27 cellular contexts compared by ENCODE assay signal in genomic region chr7:69596056-69596455, GRCh38. TPM values are rescaled to one million over a fixed set of nuclear protein-coding genes. Genes with fewer than 3 reads are reported as not detected.
A peak's percentile ranks its signal among the peaks of the same experiment; 100 is the strongest.
DNase-seq lines count a peak whose midpoint lies in the region; ATAC-seq and TF ChIP-seq lines count a peak whose summit lies in the region.
"Had no signal": no experiment of that assay in that cellular context is flagged by ENCODE, and none has a peak within 500 bp of the region (broad histone marks: within the 10 kb centered on the region; RNA-seq: fewer than 3 reads in every experiment).

No MANE protein-coding gene starts in this region.

- no peaks in the 10 kb centered on the region for H4K20me1 ChIP-seq in GM23248 (ENCODE audit: insufficient read depth)

- no peak for DNase-seq in A673 (ENCODE audit: low spot score)
- peak; percentile 13 for DNase-seq in GM23248
- no peak for DNase-seq in glutamatergic neuron
- DNase-seq in progenitor cell of endocrine pancreas (ENCODE audit: low spot score, unreplicated experiment) = no peak
- DNase-seq in iPS-NIHi11 (ENCODE audit: low spot score) = no peak
- no peak for DNase-seq in activated T-cell treated with anti-CD3 and anti-CD28 coated beads for 4 hours
- no peak for DNase-seq in NCI-H2196 treated with DMSO at 0.1 percent for 48 hours (lab: John Stamatoyannopoulos, UW; ENCODE audit: unreplicated experiment)
- DNase-seq: activated CD4-positive, alpha-beta memory T cell treated with anti-CD3 and anti-CD28 coated beads for 36 hours; activated CD4-positive, alpha-beta T cell treated with anti-CD3 and anti-CD28 coated beads for 1 hour; activated naive CD4-positive, alpha-beta T cell treated with anti-CD3 and anti-CD28 coated beads for 36 hours; AML-193; amniotic stem cell; EL; left lung; NCI-H1048; NCI-H2107; NCI-H446; NCI-H774; Peyer's patch; retina; SHP77 treated with DMSO at 0.1 percent for 48 hours; stimulated activated naive CD4-positive, alpha-beta T cell treated with Interleukin-2 at 50 U/mL for 16 hours; T-helper 2 cell had no signal

- BruUV-seq in A673 (replicated peaks; lab: Mats Ljungman, UMichigan) = TSS peak; percentile 39

- in situ Hi-C loops in GM23248 (cut with MboI) = no loop called here

- H3K9ac ChIP-seq in GM23248 = no peak overlapping the region

- H2AFZ ChIP-seq in GM23248 = no peak overlapping the region

- H3K36me3 ChIP-seq in A673 (ENCODE audit: insufficient read depth, low read length, poor library complexity, severe bottlenecking) = no peaks in the 10 kb centered on the region
- no peaks in the 10 kb centered on the region for H3K36me3 ChIP-seq in GM23248 (ENCODE audit: low read depth)
- H3K36me3 ChIP-seq: left lung, Peyer's patch had no signal

- H3K9me3 ChIP-seq in A673 (ENCODE audit: low read depth, low read length, poor library complexity, severe bottlenecking) (no peaks in the 10 kb centered on the region), GM23248 (ENCODE audit: low read depth) (no peaks in the 10 kb centered on the region)
- H3K9me3 ChIP-seq: A549, left lung, Peyer's patch had no signal

- TF ChIP-seq CTCF in A673 (conservative IDR thresholded peaks at IDR 0.05; ENCODE audit: low read depth, low read length) (no peak), glutamatergic neuron (IDR thresholded peaks at IDR 0.05; ENCODE audit: partially characterized antibody, unreplicated experiment) (no peak), progenitor cell of endocrine pancreas (IDR thresholded peaks at IDR 0.05; ENCODE audit: unreplicated experiment) (no peak)

- CTCF ChIA-PET in A673 (lab: Charles Lee) = no interaction called here

- peak overlapping the region; percentile 82 for H3K4me3 Mint-ChIP-seq in glutamatergic neuron (ENCODE audit: unreplicated experiment)
- H3K4me3 Mint-ChIP-seq in progenitor cell of endocrine pancreas (ENCODE audit: low read depth) = peak overlapping the region; percentile 76

- H3K27ac ChIP-seq in A673 (ENCODE audit: low read depth, low read length, poor library complexity, severe bottlenecking) = no peak overlapping the region
- no peak overlapping the region for H3K27ac ChIP-seq in GM23248
- H3K27ac ChIP-seq: left lung had no signal

- H3K27me3 ChIP-seq in A673 (replicated peaks; ENCODE audit: insufficient read depth, low read depth, low read length, poor library complexity) = no peaks in the 10 kb centered on the region
- H3K27me3 ChIP-seq in GM23248 (replicated peaks; ENCODE audit: insufficient read depth) = peaks cover 11% of the 10 kb centered on the region

- H3K4me2 ChIP-seq in GM23248 (ENCODE audit: unreplicated experiment) = no peak overlapping the region

- H3K9me2 ChIP-seq in GM23248 (ENCODE audit: insufficient read depth) = no peaks in the 10 kb centered on the region

- no peak for ATAC-seq in GM21360 (IDR thresholded peaks at IDR 0.05; ENCODE audit: unreplicated experiment)
- ATAC-seq: A549, left lung had no signal

- H3K27me3 Mint-ChIP-seq in glutamatergic neuron (ENCODE audit: unreplicated experiment) (peaks cover 15% of the 10 kb centered on the region), progenitor cell of endocrine pancreas (peaks cover 17% of the 10 kb centered on the region)

- peaks cover 25% of the 10 kb centered on the region for H3F3A ChIP-seq in GM23248 (ENCODE audit: insufficient read depth)

- peaks cover 13% of the 10 kb centered on the region for H3K9me3 Mint-ChIP-seq in glutamatergic neuron (ENCODE audit: unreplicated experiment)
- H3K9me3 Mint-ChIP-seq in progenitor cell of endocrine pancreas (ENCODE audit: low read depth) = no peaks in the 10 kb centered on the region
- H3K9me3 Mint-ChIP-seq: activated CD4-positive, alpha-beta memory T cell treated with anti-CD3 and anti-CD28 coated beads for 36 hours; activated naive CD4-positive, alpha-beta T cell treated with anti-CD3 and anti-CD28 coated beads for 36 hours; activated T-helper 1 cell treated with anti-CD3 and anti-CD28 coated beads, Interleukin-12 subunit alpha, Interleukin-12 subunit beta, Interleukin-2, Interleukin-4 antibody, amounts not matched to agents 30 ng/mL and 10 ng/mL and 1 ng/mL, durations not matched to agents 14 hours and 24 hours and 36 hours had no signal

- intact Hi-C loops in A673 (cut with micrococcal nuclease; ENCODE audit: unreplicated experiment) = loop anchor here (5.0 kb wide), 1 partner anchor 241 kb away; no protein-coding TSS in a partner anchor

- POLR2A ChIA-PET in A673 (lab: Charles Lee; ENCODE audit: low non-redundant PET) = no interaction called here

- 65 to 68% methylated on average over 7 of the region's 7 CpGs for WGBS in GM23248 (ENCODE audit: low coverage in 1 of 2, low lambda C conversion rate in 2 of 2, missing lambda C conversion rate in 2 of 2), 2 experiments

- H3K79me2 ChIP-seq in GM23248 (ENCODE audit: insufficient read depth) = no peaks in the 10 kb centered on the region

- H3K27ac Mint-ChIP-seq in glutamatergic neuron (ENCODE audit: unreplicated experiment) (no peak overlapping the region), progenitor cell of endocrine pancreas (no peak overlapping the region)
- H3K27ac Mint-ChIP-seq: activated CD4-positive, alpha-beta memory T cell treated with anti-CD3 and anti-CD28 coated beads for 36 hours; activated naive CD4-positive, alpha-beta T cell treated with anti-CD3 and anti-CD28 coated beads for 36 hours; activated T-helper 1 cell treated with anti-CD3 and anti-CD28 coated beads, Interleukin-12 subunit alpha, Interleukin-12 subunit beta, Interleukin-2, Interleukin-4 antibody, amounts not matched to agents 30 ng/mL and 10 ng/mL and 1 ng/mL, durations not matched to agents 14 hours and 24 hours and 36 hours had no signal

- peaks cover under 1% of the 10 kb centered on the region for H3K36me3 Mint-ChIP-seq in glutamatergic neuron (ENCODE audit: unreplicated experiment)
- no peaks in the 10 kb centered on the region for H3K36me3 Mint-ChIP-seq in progenitor cell of endocrine pancreas (ENCODE audit: insufficient read depth)
- H3K36me3 Mint-ChIP-seq: activated CD4-positive, alpha-beta memory T cell treated with anti-CD3 and anti-CD28 coated beads for 36 hours had no signal

- no peak overlapping the region for H3K4me3 ChIP-seq in A673 (ENCODE audit: low read depth, low read length, poor library complexity, severe bottlenecking)
- H3K4me3 ChIP-seq in GM23248 = no peak overlapping the region
- H3K4me3 ChIP-seq: A549, left lung, Peyer's patch, skin epidermis had no signal

- H3K4me1 ChIP-seq in A673 (ENCODE audit: insufficient read depth, low read length, poor library complexity, severe bottlenecking) = peaks cover 4% of the 10 kb centered on the region
- H3K4me1 ChIP-seq in GM23248 (ENCODE audit: insufficient read depth) = no peaks in the 10 kb centered on the region

- H3K4me1 Mint-ChIP-seq in glutamatergic neuron (ENCODE audit: low read depth, unreplicated experiment) = no peaks in the 10 kb centered on the region
- peaks cover 8% of the 10 kb centered on the region for H3K4me1 Mint-ChIP-seq in progenitor cell of endocrine pancreas (ENCODE audit: low read depth)

RNA-seq across cellular contexts. Expression of gene AUTS2, which starts 2.2 kb away (rescaled TPM):
- total RNA-seq in A673 (2021) (42.1 and 44.3 TPM in 2 replicates), glutamatergic neuron (ENCODE audit: unreplicated experiment) (300 TPM), progenitor cell of endocrine pancreas (119 and 125 TPM in 2 replicates)
- total RNA-seq in GM23248 (2014; rRNA removed; shearing (Covaris generic)) = 1.4 and 3.0 TPM in 2 replicates
- 2.5 and 4.4 TPM in 2 replicates for polyA plus RNA-seq in GM23248 (2016; fragmentation: Nextera tagmentation; extraction: Ambion mirVana)

Comparison
In these comparisons a context has a peak if more than half of its experiments do, and no peak if none do; other contexts are left out.
1. RNA of gene AUTS2, which starts 2.2 kb away (total RNA-seq): 300 TPM in glutamatergic neuron (single experiment), 119 to 125 TPM in progenitor cell of endocrine pancreas and 42.1 to 44.3 TPM in A673; 1.4 to 3.0 TPM in GM23248; every median in the first group is over 10 times any median in the second.